Comparison of ENCODE assay signal across 26 cellular contexts in genomic region chr2:97900806-97901205, GRCh38.
DNase-seq lines count a peak whose midpoint lies in the region; ATAC-seq, FAIRE-seq and TF ChIP-seq lines count a peak whose summit lies in the region.
"Had no signal": no experiment of that assay in that cellular context is flagged by ENCODE, and none has a peak within 500 bp of the region (broad histone marks: within the 10 kb centered on the region; RNA-seq: fewer than 3 reads in every experiment).

No MANE protein-coding gene starts in this region.

- no peaks in the 10 kb centered on the region for H3K27me3 ChIP-seq in AG04450 (ENCODE audit: control insufficient read depth, insufficient read depth, low read length)
- H3K27me3 ChIP-seq in adipocyte (replicated peaks; ENCODE audit: control insufficient read depth, insufficient read depth, low read length) = no peaks in the 10 kb centered on the region
- no peaks in the 10 kb centered on the region for H3K27me3 ChIP-seq in upper lobe of right lung
- H3K27me3 ChIP-seq: BLaER1, dorsolateral prefrontal cortex, upper lobe of left lung had no signal

- H3K9me3 ChIP-seq in AG04450 (ENCODE audit: control insufficient read depth, insufficient read depth, low read length) = no peaks in the 10 kb centered on the region
- no peaks in the 10 kb centered on the region for H3K9me3 ChIP-seq in adipocyte (ENCODE audit: control insufficient read depth, low read length)
- H3K9me3 ChIP-seq in upper lobe of right lung = no peaks in the 10 kb centered on the region
- H3K9me3 ChIP-seq: left ventricle myocardium inferior, SK-N-SH, upper lobe of left lung had no signal

- no peak overlapping the region for H3K9ac ChIP-seq in adipocyte (ENCODE audit: low read length)
- H3K9ac ChIP-seq: BLaER1, SK-N-SH had no signal

- DNase-seq in AG04450 (ENCODE audit: low read depth, low spot score) (peak; percentile 1), HTR-8/SVneo (ENCODE audit: insufficient read length, low spot score) (no peak), adipocyte (ENCODE audit: low read depth) (peak; percentile 57), fibroblast of villous mesenchyme (ENCODE audit: low read depth) (peak; percentile 61), 8988T (no peak), upper lobe of right lung (no peak)
- DNase-seq: activated CD4-positive, alpha-beta T cell treated with anti-CD3 and anti-CD28 coated beads for 48 hours; activated CD8-positive, alpha-beta memory T cell treated with anti-CD3 and anti-CD28 coated beads, Interleukin-2, amount 10 ng/mL, durations not matched to agents 7 days and 5 days; activated naive CD4-positive, alpha-beta T cell treated with anti-CD3 and anti-CD28 coated beads for 36 hours; anterior cingulate cortex; dorsolateral prefrontal cortex; foreskin melanocyte; KG1; left ventricle myocardium inferior; naive thymus-derived CD4-positive, alpha-beta T cell; NCI-H1694; NCI-H524; occipital lobe; SK-N-SH; T-helper 2 cell; upper lobe of left lung had no signal

- CTCF ChIA-PET in AG04450 (lab: Charles Lee) = no interaction called here

- H3K27ac ChIP-seq in AG04450 (ENCODE audit: low read depth, low read length) = no peak overlapping the region
- no peak overlapping the region for H3K27ac ChIP-seq in upper lobe of right lung
- H3K27ac ChIP-seq: BLaER1, dorsolateral prefrontal cortex, left ventricle myocardium inferior, skin epidermis, upper lobe of left lung had no signal

- TF ChIP-seq CTCF in AG04450 (IDR thresholded peaks at IDR 0.05; ENCODE audit: low read depth, low read length) (no peak), fibroblast of villous mesenchyme (IDR thresholded peaks at IDR 0.05; ENCODE audit: insufficient read depth, low read depth, low read length) (no peak), upper lobe of right lung (IDR thresholded peaks at IDR 0.05) (no peak)

- ATAC-seq in upper lobe of right lung = no peak
- ATAC-seq in GM21723 (IDR thresholded peaks at IDR 0.05; ENCODE audit: unreplicated experiment) = no peak
- ATAC-seq in GM18870 (IDR thresholded peaks at IDR 0.05; ENCODE audit: unreplicated experiment) = no peak
- ATAC-seq: activated CD8-positive, alpha-beta memory T cell treated with anti-CD3 and anti-CD28 coated beads, Interleukin-2, amount 10 ng/mL, durations not matched to agents 7 days and 5 days; naive thymus-derived CD4-positive, alpha-beta T cell had no signal

- H3K36me3 ChIP-seq in adipocyte (ENCODE audit: control insufficient read depth, insufficient read depth, low read length, severe bottlenecking) (peaks cover 4% of the 10 kb centered on the region), upper lobe of right lung (no peaks in the 10 kb centered on the region)
- H3K36me3 ChIP-seq: left ventricle myocardium inferior, upper lobe of left lung had no signal

- H3K4me3 ChIP-seq in AG04450 (ENCODE audit: low read depth, low read length) (no peak overlapping the region), adipocyte (ENCODE audit: low read length) (no peak overlapping the region), fibroblast of villous mesenchyme (ENCODE audit: low read depth, low read length) (no peak overlapping the region), upper lobe of right lung (no peak overlapping the region)
- H3K4me3 ChIP-seq: BLaER1, dorsolateral prefrontal cortex, left ventricle myocardium inferior, skin epidermis, upper lobe of left lung had no signal

- FAIRE-seq in HTR-8/SVneo (lab: Jason Lieb, UNC) = peak; percentile 9
- FAIRE-seq: endothelial cell of umbilical vein had no signal

- intact Hi-C loops in upper lobe of right lung (cut with DNase I) = no loop called here

- H3K4me1 ChIP-seq in adipocyte (ENCODE audit: control insufficient read depth, insufficient read depth, low read length) = no peaks in the 10 kb centered on the region
- H3K4me1 ChIP-seq in upper lobe of right lung = no peaks in the 10 kb centered on the region
- H3K4me1 ChIP-seq: BLaER1, upper lobe of left lung had no signal

- POLR2A ChIA-PET in AG04450 (lab: Yijun Ruan, JAX) = interaction anchor here (0.9 to 1.9 kb wide), 2 partner anchors 31 to 66 kb away, joined by 3 to 10 read pairs; no protein-coding TSS in a partner anchor

Comparison
In these comparisons a context has a peak if more than half of its experiments do, and no peak if none do; other contexts are left out.
1. DNase-seq: peak in AG04450 (single experiment), adipocyte (single experiment) and fibroblast of villous mesenchyme (single experiment); none in HTR-8/SVneo (single experiment), 8988T (single experiment) and upper lobe of right lung (single experiment).